ENCODE assay signal across 13 cellular contexts in genomic region chr17:50283246-50283645, GRCh38. TPM values are rescaled to one million over a fixed set of nuclear protein-coding genes. Genes with fewer than 3 reads are reported as not detected.
DNase-seq lines count a peak whose midpoint lies in the region; ATAC-seq, FAIRE-seq and TF ChIP-seq lines count a peak whose summit lies in the region.
"Had no signal": no experiment of that assay in that cellular context is flagged by ENCODE, and none has a peak within 500 bp of the region (broad histone marks: within the 10 kb centered on the region; RNA-seq: fewer than 3 reads in every experiment).

No MANE protein-coding gene starts in this region.

- H3K9me3 Mint-ChIP-seq in CD14-positive monocyte: peaks cover 8 to 19% (median 13%) of the 10 kb centered on the region in 7 donors
- H3K9me3 Mint-ChIP-seq in T-helper 2 cell treated with Interferon-gamma antibody and Interleukin-4, amounts not matched to agents 5 μg/mL and 100 μg/mL, for 36 hours: peaks cover 6% of the 10 kb centered on the region
- H3K9me3 Mint-ChIP-seq in memory B cell: no peaks in the 10 kb centered on the region

- H3K4me3 Mint-ChIP-seq in CD14-positive monocyte (peak overlapping the region in 1 of 2 donors; percentile 43), memory B cell (no peak overlapping the region)
- H3K4me3 Mint-ChIP-seq in T-helper 2 cell treated with Interferon-gamma antibody and Interleukin-4, amounts not matched to agents 5 μg/mL and 100 μg/mL, for 36 hours: peak overlapping the region; percentile 27
- H3K4me3 Mint-ChIP-seq: dendritic cell treated with granulocyte-macrophage colony-stimulating factor and Interleukin-4, amounts not matched to agents 40 ng/mL and 50 ng/mL, for 4 days had no signal

- H3K27ac Mint-ChIP-seq in CD14-positive monocyte: peak overlapping the region; percentile 51 to 89 (median 82)
- peak overlapping the region; percentile 45 for H3K27ac Mint-ChIP-seq in T-helper 2 cell treated with Interferon-gamma antibody and Interleukin-4, amounts not matched to agents 5 μg/mL and 100 μg/mL, for 36 hours
- H3K27ac Mint-ChIP-seq in memory B cell: no peak overlapping the region

- H3K4me3 ChIP-seq in SK-N-SH (ENCODE audit: low read depth in 2 of 2, low read length in 1 of 2): no peak overlapping the region
- H3K4me3 ChIP-seq: BLaER1, prostate gland had no signal

- no peak overlapping the region for H3K9ac ChIP-seq in SK-N-SH
- H3K9ac ChIP-seq: BLaER1 had no signal

- in situ Hi-C loops in GM13976 (cut with MboI; ENCODE audit: low sequenced_read_pairs, unreplicated experiment): no loop called here

- H3K27ac ChIP-seq in SK-N-SH (ENCODE audit: low read depth in 2 of 2, low read length in 1 of 2): no peak overlapping the region
- H3K27ac ChIP-seq: BLaER1, prostate gland had no signal

- ATAC-seq in memory B cell (ENCODE audit: low read depth): peak; percentile 12
- no peak for ATAC-seq in left ventricle myocardium superior

- 90% methylated on average over 10 of the region's 10 CpGs for WGBS in SK-N-SH (ENCODE audit: low lambda C conversion rate)

- no peak for TF ChIP-seq RAD21 in SK-N-SH (IDR thresholded peaks at IDR 0.05; ENCODE audit: low read length)

- H3K4me1 ChIP-seq in SK-N-SH (ENCODE audit: control insufficient read depth in 1 of 2, insufficient read depth in 2 of 2, low read depth in 1 of 2, low read length in 1 of 2): peaks cover 7 to 23% of the 10 kb centered on the region in 2 experiments; a peak in 3 of 4 replicates
- H3K4me1 ChIP-seq: prostate gland had no signal

- no peaks in the 10 kb centered on the region for H3K9me2 ChIP-seq in SK-N-SH

- H2AFZ ChIP-seq in SK-N-SH (ENCODE audit: low read depth): no peak overlapping the region

- DNase-seq in CD14-positive monocyte (ENCODE audit: low spot score) (peak; percentile 82), GM13976 (ENCODE audit: low spot score) (peak; percentile 61), memory B cell (ENCODE audit: low spot score in 2 of 2) (no peak), SK-N-SH (no peak), DMS 273 (lab: John Stamatoyannopoulos, UW; ENCODE audit: unreplicated experiment) (no peak), left ventricle myocardium superior (no peak), D721Med (ENCODE audit: insufficient read length, low spot score) (no peak)
- DNase-seq in T-helper 2 cell treated with Interferon-gamma antibody and Interleukin-4, amounts not matched to agents 5 μg/mL and 100 μg/mL, for 36 hours (ENCODE audit: low spot score): peak; percentile 68
- DNase-seq: NCI-H2081 had no signal

- TF ChIP-seq EP300 in SK-N-SH (IDR thresholded peaks at IDR 0.05; ENCODE audit: borderline replicate concordance in 1 of 2, low read depth in 1 of 2, low read length in 1 of 2): no peak

- H3K27me3 ChIP-seq in SK-N-SH (ENCODE audit: insufficient read depth): no peaks in the 10 kb centered on the region
- H3K27me3 ChIP-seq: BLaER1 had no signal

- H3K36me3 Mint-ChIP-seq in CD14-positive monocyte: peaks cover 16 to 18% of the 10 kb centered on the region in 2 donors
- H3K36me3 Mint-ChIP-seq in T-helper 2 cell treated with Interferon-gamma antibody and Interleukin-4, amounts not matched to agents 5 μg/mL and 100 μg/mL, for 36 hours (ENCODE audit: low read depth): peaks cover 22% of the 10 kb centered on the region
- no peaks in the 10 kb centered on the region for H3K36me3 Mint-ChIP-seq in memory B cell

- CTCF ChIA-PET in SK-N-SH (lab: Yijun Ruan, JAX): interaction anchor here (1.4 to 53.3 kb wide), 5 partner anchors 10 to 196 kb away, joined by 5 to 2150 read pairs (median 26); partner anchors contain the start of gene COL1A1

- no peak for TF ChIP-seq CTCF in CD14-positive monocyte (IDR thresholded peaks at IDR 0.05)
- TF ChIP-seq CTCF in GM13976 (IDR thresholded peaks at IDR 0.05; ENCODE audit: borderline replicate concordance, control extremely low read depth, extremely low read depth, insufficient read depth, missing control alignments): no peak
- no peak for TF ChIP-seq CTCF in SK-N-SH (IDR thresholded peaks at IDR 0.05)
- TF ChIP-seq CTCF in D721Med (IDR thresholded peaks at IDR 0.05; ENCODE audit: insufficient read depth, missing control alignments): no peak

- intact Hi-C loops in CD14-positive monocyte (cut with micrococcal nuclease) (no loop called here), left ventricle myocardium superior (cut with micrococcal nuclease) (no loop called here)

- no peak overlapping the region for H3K4me2 ChIP-seq in SK-N-SH
- H3K4me2 ChIP-seq: BLaER1 had no signal

- peaks cover 0 to 4% of the 10 kb centered on the region in 2 experiments for H3K36me3 ChIP-seq in SK-N-SH (replicated peaks in 1 of 2; ENCODE audit: control insufficient read depth in 1 of 2, insufficient read depth in 2 of 2, low read length in 1 of 2)
- H3K36me3 ChIP-seq: BLaER1, prostate gland had no signal

- H4K20me1 ChIP-seq in SK-N-SH (ENCODE audit: insufficient read depth): no peaks in the 10 kb centered on the region
- H4K20me1 ChIP-seq: BLaER1 had no signal

- H3K79me2 ChIP-seq in SK-N-SH (ENCODE audit: insufficient read depth): peaks cover 5% of the 10 kb centered on the region; the same call in 1 of the 2 replicates

- POLR2A ChIA-PET in SK-N-SH (lab: Yijun Ruan, JAX): interaction anchor here (0.8 kb wide), 1 partner anchor 117 kb away, joined by 3 read pairs; no protein-coding TSS in a partner anchor

- no peaks in the 10 kb centered on the region for H3K9me3 ChIP-seq in SK-N-SH
- H3K9me3 ChIP-seq: BLaER1, prostate gland had no signal

- H3K27me3 Mint-ChIP-seq in CD14-positive monocyte (ENCODE audit: low read depth in 3 of 3): peaks cover 0 to 3% (median 1%) of the 10 kb centered on the region in 3 donors
- no peaks in the 10 kb centered on the region for H3K27me3 Mint-ChIP-seq in T-helper 2 cell treated with Interferon-gamma antibody and Interleukin-4, amounts not matched to agents 5 μg/mL and 100 μg/mL, for 36 hours (ENCODE audit: low read depth)
- peaks cover 37% of the 10 kb centered on the region for H3K27me3 Mint-ChIP-seq in memory B cell

- H3F3A ChIP-seq in SK-N-SH (replicated peaks; ENCODE audit: insufficient read depth): peaks cover 11% of the 10 kb centered on the region

- H3K4me1 Mint-ChIP-seq in CD14-positive monocyte (peaks cover 65% of the 10 kb centered on the region), memory B cell (peaks cover 3% of the 10 kb centered on the region)
- H3K4me1 Mint-ChIP-seq in T-helper 2 cell treated with Interferon-gamma antibody and Interleukin-4, amounts not matched to agents 5 μg/mL and 100 μg/mL, for 36 hours (ENCODE audit: low read depth): peaks cover 32% of the 10 kb centered on the region

- FAIRE-seq in D721Med (lab: Jason Lieb, UNC): no peak
- FAIRE-seq: G401.6 had no signal

TF ChIP-seq in SK-N-SH, 30 proteins besides CTCF, POLR2A, EP300 and RAD21 (continues in another document):
- TF ChIP-seq RCOR1 (IDR thresholded peaks at IDR 0.05; ENCODE audit: low read length) (no peak), TEAD4 (IDR thresholded peaks at IDR 0.05; ENCODE audit: borderline replicate concordance, insufficient read depth) (no peak), USF1 (IDR thresholded peaks at IDR 0.05; ENCODE audit: borderline replicate concordance, low read depth) (no peak), ZBTB33 (IDR thresholded peaks at IDR 0.05; ENCODE audit: borderline replicate concordance, low read depth) (no peak), USF2 (IDR thresholded peaks at IDR 0.05; ENCODE audit: borderline replicate concordance, low read depth, low read length) (no peak), TAF1 (IDR thresholded peaks at IDR 0.05; ENCODE audit: borderline replicate concordance, low read depth, low read length) (no peak), CHD2 (IDR thresholded peaks at IDR 0.05; ENCODE audit: low read length, partially characterized antibody) (no peak), SIN3A (IDR thresholded peaks at IDR 0.05; ENCODE audit: borderline replicate concordance, low read depth, low read length) (no peak), EZH2phosphoT487 (IDR thresholded peaks at IDR 0.05; ENCODE audit: borderline replicate concordance, low read depth) (no peak)

RNA-seq across cellular contexts. Expression of gene TMEM92, which starts 9.0 kb away (rescaled TPM):
- polyA plus RNA-seq in CD14-positive monocyte (not detected), SK-N-SH (2012; rRNA removed) (0.28 and 0.46 TPM in 2 replicates)
- polyA plus RNA-seq in SK-N-SH (2012; cell fraction: cytosol; rRNA removed): 0.06 and 0.16 TPM in 2 replicates
- 0.15 and 0.20 TPM in 2 replicates for polyA plus RNA-seq in SK-N-SH (2012; cell fraction: nucleus; rRNA removed)
- total RNA-seq in left ventricle myocardium superior: not detected

Comparison
In these comparisons a context has a peak if more than half of its experiments do, and no peak if none do; other contexts are left out.
1. DNase-seq: peak in CD14-positive monocyte (single experiment), GM13976 (single experiment) and T-helper 2 cell treated with Interferon-gamma antibody and Interleukin-4, amounts not matched to agents 5 μg/mL and 100 μg/mL, for 36 hours (single experiment); none in memory B cell (0 of 2), SK-N-SH (single experiment), DMS 273 (single experiment), left ventricle myocardium superior (single experiment) and D721Med (single experiment).